22 cellular contexts compared by ENCODE assay signal in the genomic region with DNA sequence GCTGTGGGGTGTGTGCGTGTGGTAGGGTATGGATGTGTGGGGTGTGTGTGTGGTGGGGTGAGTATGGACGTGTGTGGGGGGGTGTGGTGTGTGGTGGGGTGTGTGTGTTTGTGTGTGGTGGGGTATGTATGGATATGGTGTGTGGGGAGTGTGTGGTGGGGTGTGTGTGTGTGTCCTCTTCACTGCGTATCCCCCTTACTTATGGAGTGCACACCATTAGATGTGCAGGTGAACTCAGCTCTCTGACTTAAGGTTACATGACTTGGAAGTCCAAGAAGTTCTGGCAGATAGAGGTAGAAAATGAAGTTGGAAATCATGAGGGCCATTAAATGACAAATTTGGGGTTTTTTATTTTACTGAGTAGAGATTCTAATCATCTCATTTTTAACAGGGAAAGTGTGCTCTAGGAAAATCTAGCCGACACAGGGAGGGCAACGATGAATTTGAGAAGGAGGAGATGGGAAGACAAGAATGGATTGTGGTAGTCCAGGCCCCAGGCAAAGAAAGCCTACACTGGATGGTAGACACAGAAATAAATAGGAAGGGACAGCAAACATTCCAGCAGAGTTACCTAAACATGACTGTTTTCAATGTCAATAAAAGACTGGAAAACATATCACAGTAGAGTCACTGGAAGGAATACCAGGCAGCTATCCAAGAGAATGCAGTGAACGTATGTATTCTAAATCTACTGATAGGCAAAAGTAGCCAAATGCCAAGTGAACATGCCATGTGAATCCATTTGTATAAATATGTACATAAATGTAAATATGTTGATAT.
DNase-seq lines count a peak whose midpoint lies in the region; FAIRE-seq and TF ChIP-seq lines count a peak whose summit lies in the region.
"Had no signal": no experiment of that assay in that cellular context is flagged by ENCODE, and none has a peak within 500 bp of the region (broad histone marks: within the 10 kb centered on the region; RNA-seq: fewer than 3 reads in every experiment).

No MANE protein-coding gene starts in this region.

- TF ChIP-seq CTCF in C4-2B (conservative IDR thresholded peaks at IDR 0.05) (no peak), bronchial epithelial cell (IDR thresholded peaks at IDR 0.05; ENCODE audit: insufficient read depth, low read length, severe bottlenecking) (no peak), nephron (IDR thresholded peaks at IDR 0.05; ENCODE audit: unreplicated experiment in 3 of 3) (no peak)

- no peak overlapping the region for H3K4me3 ChIP-seq in bronchial epithelial cell (ENCODE audit: low read depth, low read length)
- H3K4me3 ChIP-seq: right atrium auricular region had no signal

- H3K36me3 Mint-ChIP-seq in nephron (ENCODE audit: low read depth): peaks cover 57% of the 10 kb centered on the region
- H3K36me3 Mint-ChIP-seq: activated naive CD4-positive, alpha-beta T cell treated with anti-CD3 and anti-CD28 coated beads, Interleukin-2, amount 50 U/mL, for 24 hours; stimulated activated effector memory CD8-positive, alpha-beta T cell treated with anti-CD3 and anti-CD28 coated beads, Interleukin-12 subunit alpha, Interleukin-12 subunit beta, amount 100 ng/mL, for 72 hours had no signal

- no peaks in the 10 kb centered on the region for H3K36me3 ChIP-seq in bronchial epithelial cell (ENCODE audit: control insufficient read depth, insufficient read depth, low read length)

- H3K27ac ChIP-seq in C4-2B: peak overlapping the region; percentile 80
- H3K27ac ChIP-seq: right atrium auricular region had no signal

- no peak overlapping the region for H3K4me3 Mint-ChIP-seq in nephron
- H3K4me3 Mint-ChIP-seq: activated CD8-positive, alpha-beta T cell treated with anti-CD3 and anti-CD28 coated beads for 36 hours; activated naive CD4-positive, alpha-beta T cell treated with anti-CD3 and anti-CD28 coated beads, Interleukin-2, amount 50 U/mL, for 24 hours; stimulated activated effector memory CD8-positive, alpha-beta T cell treated with anti-CD3 and anti-CD28 coated beads, Interleukin-12 subunit alpha, Interleukin-12 subunit beta, amount 100 ng/mL, for 72 hours; T-helper 2 cell treated with Interferon-gamma antibody and Interleukin-4, amounts not matched to agents 5 μg/mL and 100 μg/mL, for 36 hours had no signal

- peaks cover 18% of the 10 kb centered on the region for H3K4me1 Mint-ChIP-seq in nephron
- H3K4me1 Mint-ChIP-seq: activated naive CD4-positive, alpha-beta T cell treated with anti-CD3 and anti-CD28 coated beads, Interleukin-2, amount 50 U/mL, for 24 hours; stimulated activated effector memory CD8-positive, alpha-beta T cell treated with anti-CD3 and anti-CD28 coated beads, Interleukin-12 subunit alpha, Interleukin-12 subunit beta, amount 100 ng/mL, for 72 hours had no signal

- no peaks in the 10 kb centered on the region for H3K9me3 Mint-ChIP-seq in nephron
- H3K9me3 Mint-ChIP-seq: activated CD8-positive, alpha-beta T cell treated with anti-CD3 and anti-CD28 coated beads for 36 hours; activated naive CD4-positive, alpha-beta T cell treated with anti-CD3 and anti-CD28 coated beads, Interleukin-2, amount 50 U/mL, for 24 hours; stimulated activated effector memory CD8-positive, alpha-beta T cell treated with anti-CD3 and anti-CD28 coated beads, Interleukin-12 subunit alpha, Interleukin-12 subunit beta, amount 100 ng/mL, for 72 hours; T-helper 2 cell treated with Interferon-gamma antibody and Interleukin-4, amounts not matched to agents 5 μg/mL and 100 μg/mL, for 36 hours had no signal

- no peaks in the 10 kb centered on the region for H3K27me3 ChIP-seq in bronchial epithelial cell (ENCODE audit: control insufficient read depth, insufficient read depth, low read length)
- H3K27me3 ChIP-seq: right atrium auricular region had no signal

- DNase-seq in HuH-7 (ENCODE audit: low spot score) (peak; percentile 65), bronchial epithelial cell (ENCODE audit: low read depth) (peak; percentile 87), occipital lobe (lab: John Stamatoyannopoulos, UW) (no peak), GM19239 (ENCODE audit: insufficient read length, low spot score) (no peak), NCI-H345 (lab: John Stamatoyannopoulos, UW) (no peak), hippocampal formation (lab: John Stamatoyannopoulos, UW) (no peak)
- DNase-seq: activated CD8-positive, alpha-beta T cell treated with anti-CD3 and anti-CD28 coated beads for 36 hours; activated T-cell treated with anti-CD3 and anti-CD28 coated beads, Interleukin-2, amount 50 U/mL, for 1 hour; cortex of kidney; left cardiac atrium; midbrain; NCI-H1105 treated with DMSO at 0.1 percent for 48 hours; NCI-H69 had no signal

- peak; percentile 40 for FAIRE-seq in bronchial epithelial cell (lab: Jason Lieb, UNC)
- no peak for FAIRE-seq in GM19239 (lab: Jason Lieb, UNC)
- FAIRE-seq: endothelial cell of umbilical vein, frontal cortex, GM18507 had no signal

- peak overlapping the region in 2 of 3 experiments; percentile 4 to 43 for H3K27ac Mint-ChIP-seq in nephron
- H3K27ac Mint-ChIP-seq: activated CD8-positive, alpha-beta T cell treated with anti-CD3 and anti-CD28 coated beads for 36 hours; activated naive CD4-positive, alpha-beta T cell treated with anti-CD3 and anti-CD28 coated beads, Interleukin-2, amount 50 U/mL, for 24 hours; stimulated activated effector memory CD8-positive, alpha-beta T cell treated with anti-CD3 and anti-CD28 coated beads, Interleukin-12 subunit alpha, Interleukin-12 subunit beta, amount 100 ng/mL, for 72 hours; T-helper 2 cell treated with Interferon-gamma antibody and Interleukin-4, amounts not matched to agents 5 μg/mL and 100 μg/mL, for 36 hours had no signal

- H3K27me3 Mint-ChIP-seq in nephron (ENCODE audit: low read depth): no peaks in the 10 kb centered on the region

Comparison
In these comparisons a context has a peak if more than half of its experiments do, and no peak if none do; other contexts are left out.
1. DNase-seq: peak in HuH-7 (single experiment) and bronchial epithelial cell (single experiment); none in occipital lobe (single experiment), GM19239 (single experiment), NCI-H345 (single experiment) and hippocampal formation (0 of 2).